ENCODE assay signal across 2 cellular contexts in genomic region chr10:120917521-120918250, GRCh38.
TF ChIP-seq lines count a peak whose summit lies in the region.

No MANE protein-coding gene starts in this region.

TF ChIP-seq in WTC11, 78 proteins besides CTCF, POLR2A, EP300 and RAD21 (continued from another document):
- TF ChIP-seq, protein P1, sequence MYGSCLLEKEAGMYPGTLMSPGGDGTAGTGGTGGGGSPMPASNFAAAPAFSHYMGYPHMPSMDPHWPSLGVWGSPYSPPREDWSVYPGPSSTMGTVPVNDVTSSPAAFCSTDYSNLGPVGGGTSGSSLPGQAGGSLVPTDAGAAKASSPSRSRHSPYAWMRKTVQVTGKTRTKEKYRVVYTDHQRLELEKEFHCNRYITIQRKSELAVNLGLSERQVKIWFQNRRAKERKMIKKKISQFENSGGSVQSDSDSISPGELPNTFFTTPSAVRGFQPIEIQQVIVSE (CRISPR knock-in tag; IDR thresholded peaks at IDR 0.05; ENCODE audit: borderline replicate concordance) = no peak
- TF ChIP-seq, protein P2, sequence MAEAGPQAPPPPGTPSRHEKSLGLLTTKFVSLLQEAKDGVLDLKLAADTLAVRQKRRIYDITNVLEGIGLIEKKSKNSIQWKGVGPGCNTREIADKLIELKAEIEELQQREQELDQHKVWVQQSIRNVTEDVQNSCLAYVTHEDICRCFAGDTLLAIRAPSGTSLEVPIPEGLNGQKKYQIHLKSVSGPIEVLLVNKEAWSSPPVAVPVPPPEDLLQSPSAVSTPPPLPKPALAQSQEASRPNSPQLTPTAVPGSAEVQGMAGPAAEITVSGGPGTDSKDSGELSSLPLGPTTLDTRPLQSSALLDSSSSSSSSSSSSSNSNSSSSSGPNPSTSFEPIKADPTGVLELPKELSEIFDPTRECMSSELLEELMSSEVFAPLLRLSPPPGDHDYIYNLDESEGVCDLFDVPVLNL (CRISPR knock-in tag; IDR thresholded peaks at IDR 0.05; ENCODE audit: borderline replicate concordance, low read depth) = no peak
- TF ChIP-seq E2F5 (CRISPR knock-in tag; IDR thresholded peaks at IDR 0.05) = no peak
- no peak for TF ChIP-seq ATF2 (CRISPR knock-in tag; IDR thresholded peaks at IDR 0.05; ENCODE audit: borderline replicate concordance, low read depth)
- TF ChIP-seq RELA (CRISPR knock-in tag; IDR thresholded peaks at IDR 0.05; ENCODE audit: borderline replicate concordance) = no peak
- TF ChIP-seq TCF7 (CRISPR knock-in tag; IDR thresholded peaks at IDR 0.05; ENCODE audit: low read depth) = no peak
- TF ChIP-seq PRRX2 (CRISPR knock-in tag; IDR thresholded peaks at IDR 0.05) = no peak
- TF ChIP-seq NFE2L1 (CRISPR knock-in tag; IDR thresholded peaks at IDR 0.05) = no peak
- no peak for TF ChIP-seq AFF4 (CRISPR knock-in tag; IDR thresholded peaks at IDR 0.05; ENCODE audit: borderline replicate concordance)
- no peak for TF ChIP-seq ZNF138 (CRISPR knock-in tag; conservative IDR thresholded peaks at IDR 0.05)
- TF ChIP-seq ZMAT4 (CRISPR knock-in tag; IDR thresholded peaks at IDR 0.05) = no peak
- no peak for TF ChIP-seq ZNF232 (CRISPR knock-in tag; IDR thresholded peaks at IDR 0.05)
- TF ChIP-seq ESRRA (CRISPR knock-in tag; IDR thresholded peaks at IDR 0.05; ENCODE audit: borderline replicate concordance) = no peak
- TF ChIP-seq HMGXB4 (CRISPR knock-in tag; IDR thresholded peaks at IDR 0.05) = no peak
TF ChIP-seq in WTC11: peak in this region for 0.

TF ChIP-seq in SK-N-SH, 30 proteins besides CTCF, POLR2A, EP300 and RAD21 (continued from another document):
- no peak for TF ChIP-seq NRF1 (IDR thresholded peaks at IDR 0.05; ENCODE audit: low read depth, low read length)
- no peak for TF ChIP-seq MXI1 (IDR thresholded peaks at IDR 0.05; ENCODE audit: low read depth, low read length)
- no peak for TF ChIP-seq SIN3A (IDR thresholded peaks at IDR 0.05; ENCODE audit: borderline replicate concordance, low read depth, low read length)
- no peak for TF ChIP-seq RFX5 (IDR thresholded peaks at IDR 0.05; ENCODE audit: low read length)
- no peak for TF ChIP-seq ZBTB33 (IDR thresholded peaks at IDR 0.05; ENCODE audit: borderline replicate concordance, low read depth)
- TF ChIP-seq PBX3 (IDR thresholded peaks at IDR 0.05) = no peak
- no peak for TF ChIP-seq USF1 (IDR thresholded peaks at IDR 0.05; ENCODE audit: borderline replicate concordance, low read depth)
- TF ChIP-seq FOSL2 (IDR thresholded peaks at IDR 0.05; ENCODE audit: borderline replicate concordance, low read depth) = no peak
- TF ChIP-seq NFIC (IDR thresholded peaks at IDR 0.05; ENCODE audit: borderline replicate concordance) = no peak
- TF ChIP-seq RXRA (IDR thresholded peaks at IDR 0.05; ENCODE audit: borderline replicate concordance, low read depth) = no peak
